ENCODE assay signal across 8 cellular contexts in the genomic region with DNA sequence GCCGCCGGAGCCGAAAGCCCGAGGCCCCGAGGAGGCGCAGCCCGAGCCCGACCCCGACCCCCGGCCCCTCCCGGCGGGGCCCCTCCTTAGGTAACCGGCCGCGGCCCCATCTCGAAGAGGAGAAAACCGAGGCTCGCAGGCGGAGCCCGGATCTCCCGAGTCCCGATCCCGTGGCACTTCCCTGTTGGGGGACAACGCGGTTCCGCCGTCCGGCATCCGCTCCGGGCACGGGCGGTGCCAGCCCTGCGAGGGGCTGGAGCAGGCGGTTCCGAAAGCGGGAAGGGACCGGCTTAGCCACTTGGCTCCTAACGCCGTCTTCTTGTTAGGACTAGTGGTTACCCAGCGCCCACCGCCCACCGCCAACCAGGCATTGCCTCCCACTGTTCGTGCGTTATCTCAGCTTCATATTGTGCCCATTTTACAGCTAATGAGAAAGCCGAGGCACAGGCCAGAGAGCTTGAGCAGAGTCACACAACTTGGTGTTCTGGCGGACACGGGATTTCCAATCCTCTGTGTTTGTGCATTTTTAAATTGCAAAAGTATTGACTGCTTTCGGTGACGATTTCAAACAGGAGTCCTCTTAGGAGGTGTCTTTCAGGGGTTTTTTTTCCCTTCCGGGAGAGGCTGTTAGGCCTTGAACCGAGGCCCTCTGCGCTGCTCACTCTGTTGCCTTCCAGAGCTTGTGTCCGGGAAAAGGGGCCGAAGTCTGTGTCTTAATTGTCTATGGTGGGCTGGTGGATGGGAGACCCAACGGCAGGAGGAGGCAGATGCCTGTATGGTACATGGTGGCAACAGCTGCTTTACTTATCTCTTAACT. TPM values are rescaled to one million over a fixed set of nuclear protein-coding genes. Genes with fewer than 3 reads are reported as not detected.
DNase-seq lines count a peak whose midpoint lies in the region; TF ChIP-seq lines count a peak whose summit lies in the region.

No MANE protein-coding gene starts in this region.

- H3K4me3 ChIP-seq in brain microvascular endothelial cell (ENCODE audit: low read depth, low read length) = peak overlapping the region; percentile 75
- peak overlapping the region; percentile 64 for H3K4me3 ChIP-seq in lower leg skin (ENCODE audit: low read depth, poor library complexity, severe bottlenecking)

- peaks cover 28% of the 10 kb centered on the region for H3K36me3 Mint-ChIP-seq in type B pancreatic cell

- 7 to 9% methylated on average over 31 to 33 of the region's 55 CpGs for WGBS in lower leg skin, 2 donors

- no peak for TF ChIP-seq CTCF in brain microvascular endothelial cell (IDR thresholded peaks at IDR 0.05; ENCODE audit: low read depth, low read length, missing control alignments)
- no peak for TF ChIP-seq CTCF in lower leg skin (IDR thresholded peaks at IDR 0.05)
- no peak for TF ChIP-seq CTCF in type B pancreatic cell (conservative IDR thresholded peaks at IDR 0.05)

- H3K27me3 ChIP-seq in brain microvascular endothelial cell (replicated peaks) = no peaks in the 10 kb centered on the region

- CTCF ChIA-PET in HEK293T (lab: Yijun Ruan, JAX) = no interaction called here

- H3K9me3 Mint-ChIP-seq in type B pancreatic cell = peaks cover 9% of the 10 kb centered on the region

- no peaks in the 10 kb centered on the region for H3K27me3 Mint-ChIP-seq in type B pancreatic cell

- H3K4me3 Mint-ChIP-seq in type B pancreatic cell = peak overlapping the region; percentile 86

- in situ Hi-C loops in brain microvascular endothelial cell (cut with HindIII; ENCODE audit: low pct_ligation_motif_present, low sequenced_read_pairs) = no loop called here

- peak overlapping the region; percentile 5 for H3K27ac ChIP-seq in brain microvascular endothelial cell

- TF ChIP-seq POLR2A in lower leg skin (IDR thresholded peaks at IDR 0.05) = no peak

- POLR2A ChIA-PET in HEK293T (lab: Yijun Ruan, JAX) = interaction anchor here (0.7 to 1.9 kb wide), 3 partner anchors 12 to 17 kb away, joined by 3 to 8 read pairs (median 5); no protein-coding TSS in a partner anchor

- DNase-seq in SIG-M5 treated with dmso at 0.1 percent for 504 hours (lab: John Stamatoyannopoulos, UW; ENCODE audit: unreplicated experiment) (peak; percentile 30), SIG-M5 (lab: John Stamatoyannopoulos, UW) (no peak), HEK293T (ENCODE audit: extremely low spot score) (no peak), NCI-H146 treated with DMSO at 0.1 percent for 48 hours (lab: John Stamatoyannopoulos, UW; ENCODE audit: unreplicated experiment) (peak; percentile 16), brain microvascular endothelial cell (no peak), lower leg skin (ENCODE audit: low spot score in 2 of 2) (no peak), type B pancreatic cell (ENCODE audit: extremely low spot score, unreplicated experiment) (no peak), NCI-H524 treated with DMSO at 0.1 percent for 48 hours (lab: John Stamatoyannopoulos, UW) (no peak)

- intact Hi-C loops in lower leg skin (cut with DNase I; ENCODE audit: low total_unique reads) = no loop called here

- H3K36me3 ChIP-seq in brain microvascular endothelial cell (replicated peaks) = peaks cover 2% of the 10 kb centered on the region

- H3K27ac Mint-ChIP-seq in type B pancreatic cell = peak overlapping the region; percentile 63

- peaks cover 16% of the 10 kb centered on the region for H3K4me1 Mint-ChIP-seq in type B pancreatic cell (ENCODE audit: unreplicated experiment)

TF ChIP-seq in HEK293T, 16 proteins besides CTCF, POLR2A, EP300 and RAD21:
- TF ChIP-seq NFRKB (IDR thresholded peaks at IDR 0.05) (no peak), L3MBTL2 (conservative IDR thresholded peaks at IDR 0.05) (peak; percentile 6; the same call in 1 of the 2 replicates), FOXM1 (IDR thresholded peaks at IDR 0.05; ENCODE audit: borderline replicate concordance) (no peak), CTBP1 (IDR thresholded peaks at IDR 0.05; ENCODE audit: borderline replicate concordance) (no peak), ARNT (IDR thresholded peaks at IDR 0.05) (no peak)

RNA-seq across cellular contexts. Expression of a gene that starts 0.6 kb away (rescaled TPM):
- total RNA-seq in lower leg skin = 1 to 10 TPM in 2 of 4 donors, under 1 TPM in 2; 0.47 to 5.2 (median 2.1) TPM
- 9.0 and 24.7 TPM in 2 replicates for total RNA-seq in type B pancreatic cell (ENCODE audit: low replicate concordance)

RNA-seq across cellular contexts. Expression of a gene that starts 22.3 kb away (rescaled TPM):
- total RNA-seq in lower leg skin (10 to 100 TPM; 51.0 to 96.7 (median 87.4) TPM), type B pancreatic cell (ENCODE audit: low replicate concordance) (28.5 and 31.6 TPM in 2 replicates)

Comparison
In these comparisons a context has a peak if more than half of its experiments do, and no peak if none do; other contexts are left out.
1. DNase-seq: peak in SIG-M5 treated with dmso at 0.1 percent for 504 hours (single experiment) and NCI-H146 treated with DMSO at 0.1 percent for 48 hours (single experiment); none in SIG-M5 (single experiment), HEK293T (single experiment), brain microvascular endothelial cell (single experiment), lower leg skin (0 of 2), type B pancreatic cell (single experiment) and NCI-H524 treated with DMSO at 0.1 percent for 48 hours (single experiment).